Comparison of ENCODE assay signal across 20 cellular contexts in genomic region chr16:79679334-79679733, GRCh38.
A peak's percentile ranks its signal among the peaks of the same experiment; 100 is the strongest.
DNase-seq lines count a peak whose midpoint lies in the region; ATAC-seq, FAIRE-seq and TF ChIP-seq lines count a peak whose summit lies in the region.
"Had no signal": no experiment of that assay in that cellular context is flagged by ENCODE, and none has a peak within 500 bp of the region (broad histone marks: within the 10 kb centered on the region; RNA-seq: fewer than 3 reads in every experiment).

No MANE protein-coding gene starts in this region.

- TF ChIP-seq EP300 in HepG2 (IDR thresholded peaks at IDR 0.05; ENCODE audit: low read depth in 2 of 2, low read length in 2 of 2) (no peak), HepG2 (CRISPR knock-in tag; IDR thresholded peaks at IDR 0.05; ENCODE audit: borderline replicate concordance) (no peak), K562 (IDR thresholded peaks at IDR 0.05; ENCODE audit: low read length) (no peak)

- POLR2A ChIA-PET in HepG2 (lab: Yijun Ruan, JAX): no interaction called here
- POLR2A ChIA-PET in HEK293 (lab: Yijun Ruan, JAX): no interaction called here
- POLR2A ChIA-PET in K562 (lab: Yijun Ruan, JAX): no interaction called here

- H3K4me2 ChIP-seq in HepG2 (ENCODE audit: low read depth, low read length) (no peak overlapping the region), K562 (ENCODE audit: insufficient read depth, low read length) (no peak overlapping the region)
- H3K4me2 ChIP-seq: BLaER1 treated with 17β-estradiol and CSF1 and Interleukin-3, amounts not matched to agents 10 nM and 100 nM had no signal

- TF ChIP-seq POLR2A in HepG2 (IDR thresholded peaks at IDR 0.05; ENCODE audit: insufficient read depth in 1 of 2, low read depth in 2 of 2, low read length in 2 of 2) (no peak), right lobe of liver (IDR thresholded peaks at IDR 0.05) (no peak), K562 (conservative IDR thresholded peaks at IDR 0.05) (no peak)

- CTCF ChIA-PET in HepG2 (lab: Yijun Ruan, JAX; ENCODE audit: low intra/inter-chr PET ratio, low total read pairs) (no interaction called here), HEK293 (lab: Yijun Ruan, JAX) (interaction anchor here (0.6 kb wide), 1 partner anchor 1624 kb away, joined by 3 read pairs; no protein-coding TSS in a partner anchor), K562 (lab: Yijun Ruan, JAX; ENCODE audit: low intra/inter-chr PET ratio) (no interaction called here)

- H3K9me3 ChIP-seq in HepG2 (ENCODE audit: low read length) (peaks cover 33% of the 10 kb centered on the region), right lobe of liver (no peaks in the 10 kb centered on the region), HEK293 (ENCODE audit: control insufficient read depth, insufficient read depth, low read depth, low read length) (no peaks in the 10 kb centered on the region), K562 (replicated peaks; ENCODE audit: control insufficient read depth, insufficient read depth, low read depth, low read length) (no peaks in the 10 kb centered on the region)
- no peaks in the 10 kb centered on the region for H3K9me3 ChIP-seq in effector memory CD4-positive, alpha-beta T cell (ENCODE audit: control insufficient read depth, low read length)
- H3K9me3 ChIP-seq: BLaER1 treated with 17β-estradiol and CSF1 and Interleukin-3, amounts not matched to agents 10 nM and 100 nM; Caco-2 had no signal

- TF ChIP-seq CTCF in HepG2 (CRISPR knock-in tag; IDR thresholded peaks at IDR 0.05) (no peak), right lobe of liver (IDR thresholded peaks at IDR 0.05) (no peak), HEK293 (tag by site-specific recombination; IDR thresholded peaks at IDR 0.05) (no peak), K562 (IDR thresholded peaks at IDR 0.05 in 2 of 3, conservative IDR thresholded peaks at IDR 0.05 in 1 of 3; ENCODE audit: insufficient read depth in 2 of 3, low read depth in 1 of 3, low read length in 3 of 3) (no peak), GM13976 (IDR thresholded peaks at IDR 0.05; ENCODE audit: borderline replicate concordance, control extremely low read depth, extremely low read depth, insufficient read depth, missing control alignments) (no peak)

- H3K9me1 ChIP-seq in K562 (ENCODE audit: control insufficient read depth, insufficient read depth, low read length): no peaks in the 10 kb centered on the region

- H3K27ac ChIP-seq in HepG2 (ENCODE audit: extremely low read length, insufficient read depth, low read length) (no peak overlapping the region), right lobe of liver (no peak overlapping the region), HEK293 (ENCODE audit: extremely low read depth, low read depth, low read length) (no peak overlapping the region), K562 (ENCODE audit: extremely low read depth, low read depth, low read length) (no peak overlapping the region)
- H3K27ac ChIP-seq in effector memory CD4-positive, alpha-beta T cell (ENCODE audit: insufficient read depth, low read length, poor library complexity, severe bottlenecking): no peak overlapping the region
- H3K27ac ChIP-seq: 22Rv1; BLaER1 treated with 17β-estradiol and CSF1 and Interleukin-3, amounts not matched to agents 10 nM and 100 nM had no signal

- H3K9ac ChIP-seq in HepG2 (ENCODE audit: insufficient read depth, low read depth, low read length) (no peak overlapping the region), K562 (ENCODE audit: insufficient read depth in 1 of 2, low read depth in 2 of 2, low read length in 2 of 2) (no peak overlapping the region)
- H3K9ac ChIP-seq: BLaER1 treated with 17β-estradiol and CSF1 and Interleukin-3, amounts not matched to agents 10 nM and 100 nM had no signal

- DNase-seq in HepG2 (ENCODE audit: low spot score) (no peak), right lobe of liver (no peak), K562 (ENCODE audit: extremely low read depth in 1 of 4, low spot score in 3 of 4) (no peak), GM13976 (ENCODE audit: low spot score) (no peak), dermis blood vessel endothelial cell (no peak)
- no peak for DNase-seq in effector memory CD4-positive, alpha-beta T cell
- DNase-seq: AML-193; Caco-2; Calu3; CD4-positive, alpha-beta T cell; CD8-positive, alpha-beta T cell; DMS79 treated with DMSO at 0.1 percent for 48 hours; GF-D8 had no signal

- no peak for TF ChIP-seq RAD21 in HepG2 (CRISPR knock-in tag; IDR thresholded peaks at IDR 0.05)
- TF ChIP-seq RAD21 in K562 (CRISPR knock-in tag; conservative IDR thresholded peaks at IDR 0.05 in 1 of 2, IDR thresholded peaks at IDR 0.05 in 1 of 2): no peak

- no TSS peak for BruUV-seq in HepG2 (replicated peaks; lab: Mats Ljungman, UMichigan)
- BruUV-seq in K562 (replicated peaks; lab: Mats Ljungman, UMichigan): no TSS peak

- no peaks in the 10 kb centered on the region for H3K79me2 ChIP-seq in HepG2 (ENCODE audit: insufficient read depth, low read length)
- H3K79me2 ChIP-seq in K562 (ENCODE audit: control insufficient read depth, insufficient read depth, low read length): no peaks in the 10 kb centered on the region

- FAIRE-seq in HepG2 (lab: Jason Lieb, UNC) (no peak), K562 (lab: Jason Lieb, UNC) (peak; percentile 35), islet of Langerhans (lab: Jason Lieb, UNC) (peak; percentile 56)
- FAIRE-seq: D721Med, GM12891, GM18507 had no signal

- WGBS in HepG2 (ENCODE audit: low lambda C conversion rate): 2% methylated on average over 1 of the region's 1 CpG
- 58% methylated on average over 1 of the region's 1 CpG for WGBS in right lobe of liver (ENCODE audit: insufficient coverage, low coverage, low lambda C conversion rate, missing lambda C conversion rate)
- WGBS in K562 (ENCODE audit: insufficient coverage, low coverage, missing lambda C conversion rate): 0% methylated on average over 1 of the region's 1 CpG

- H3K36me3 ChIP-seq in HepG2 (replicated peaks in 1 of 2; ENCODE audit: control insufficient read depth in 1 of 2, insufficient read depth in 2 of 2, low read length in 2 of 2): no peaks in the 10 kb centered on the region
- no peaks in the 10 kb centered on the region for H3K36me3 ChIP-seq in right lobe of liver
- H3K36me3 ChIP-seq in HEK293 (ENCODE audit: control insufficient read depth in 2 of 2, insufficient read depth in 1 of 2, low read length in 2 of 2): no peaks in the 10 kb centered on the region
- H3K36me3 ChIP-seq in K562 (ENCODE audit: control insufficient read depth, insufficient read depth, low read length): no peaks in the 10 kb centered on the region
- H3K36me3 ChIP-seq in effector memory CD4-positive, alpha-beta T cell (ENCODE audit: control insufficient read depth, insufficient read depth, low read length): no peaks in the 10 kb centered on the region
- H3K36me3 ChIP-seq: BLaER1 treated with 17β-estradiol and CSF1 and Interleukin-3, amounts not matched to agents 10 nM and 100 nM had no signal

- ATAC-seq in HepG2 (no peak), right lobe of liver (no peak), K562 (no peak)
- ATAC-seq: CD8-positive, alpha-beta T cell had no signal

- intact Hi-C loops in HepG2 (cut with micrococcal nuclease; ENCODE audit: unreplicated experiment): no loop called here
- intact Hi-C loops in right lobe of liver (cut with DNase I): loop anchor here in 1 of 2 donors (10.0 kb wide), 1 partner anchor 65 kb away; no protein-coding TSS in a partner anchor
- intact Hi-C loops in K562 (cut with micrococcal nuclease): no loop called here

- in situ Hi-C loops in HepG2 (cut with HindIII; ENCODE audit: extremely low pct_ligation_motif_present, low pct_unique_long_range_greater_than_20kb): no loop called here
- in situ Hi-C loops in K562 (cut with MboI): no loop called here
- in situ Hi-C loops in GM13976 (cut with MboI; ENCODE audit: low sequenced_read_pairs, unreplicated experiment): no loop called here

- no peak overlapping the region for H3K4me3 ChIP-seq in HepG2 (replicated peaks in 1 of 3; ENCODE audit: insufficient read depth in 1 of 3, low read depth in 2 of 3, low read length in 3 of 3)
- no peak overlapping the region for H3K4me3 ChIP-seq in right lobe of liver
- H3K4me3 ChIP-seq in HEK293 (ENCODE audit: low read depth, low read length): no peak overlapping the region
- no peak overlapping the region for H3K4me3 ChIP-seq in K562
- H3K4me3 ChIP-seq in effector memory CD4-positive, alpha-beta T cell (ENCODE audit: insufficient read depth, low read depth, low read length, poor library complexity, severe bottlenecking): no peak overlapping the region
- H3K4me3 ChIP-seq: BLaER1 treated with 17β-estradiol and CSF1 and Interleukin-3, amounts not matched to agents 10 nM and 100 nM had no signal

- no peaks in the 10 kb centered on the region for H4K20me1 ChIP-seq in HepG2 (ENCODE audit: insufficient read depth, low read length)
- no peaks in the 10 kb centered on the region for H4K20me1 ChIP-seq in K562 (replicated peaks; ENCODE audit: control insufficient read depth, insufficient read depth, low read length)
- H4K20me1 ChIP-seq: BLaER1 treated with 17β-estradiol and CSF1 and Interleukin-3, amounts not matched to agents 10 nM and 100 nM had no signal

- H2AFZ ChIP-seq in HepG2 (ENCODE audit: low read length) (no peak overlapping the region), K562 (ENCODE audit: low read depth, low read length) (no peak overlapping the region)

- H3K4me1 ChIP-seq in HepG2 (ENCODE audit: insufficient read depth, low read length) (no peaks in the 10 kb centered on the region), right lobe of liver (no peaks in the 10 kb centered on the region), HEK293 (ENCODE audit: control insufficient read depth, insufficient read depth, low read length) (no peaks in the 10 kb centered on the region), K562 (replicated peaks in 1 of 2; ENCODE audit: control insufficient read depth in 2 of 2, insufficient read depth in 2 of 2, low read length in 2 of 2) (no peaks in the 10 kb centered on the region; a peak in 1 of 5 replicates)
- H3K4me1 ChIP-seq in effector memory CD4-positive, alpha-beta T cell (ENCODE audit: control insufficient read depth, insufficient read depth, low read length, poor library complexity, severe bottlenecking): no peaks in the 10 kb centered on the region
- H3K4me1 ChIP-seq: Caco-2 had no signal

- H3K27me3 ChIP-seq in HepG2 (ENCODE audit: control insufficient read depth in 1 of 2, insufficient read depth in 2 of 2, low read length in 2 of 2) (no peaks in the 10 kb centered on the region), right lobe of liver (no peaks in the 10 kb centered on the region), K562 (ENCODE audit: control insufficient read depth in 2 of 2, insufficient read depth in 2 of 2, low read length in 2 of 2) (no peaks in the 10 kb centered on the region)
- H3K27me3 ChIP-seq in effector memory CD4-positive, alpha-beta T cell (replicated peaks; ENCODE audit: control insufficient read depth, insufficient read depth, low read length, poor library complexity, severe bottlenecking): no peaks in the 10 kb centered on the region
- H3K27me3 ChIP-seq: BLaER1 treated with 17β-estradiol and CSF1 and Interleukin-3, amounts not matched to agents 10 nM and 100 nM had no signal

TF ChIP-seq in HEK293, 187 proteins besides CTCF, POLR2A, EP300 and RAD21 (continues in another document):
- no peak for TF ChIP-seq ZNF837 (tag by site-specific recombination; IDR thresholded peaks at IDR 0.05)
